Comparison of ENCODE assay signal across 13 cellular contexts in genomic region chr7:69677905-69678793, GRCh38.
DNase-seq lines count a peak whose midpoint lies in the region; TF ChIP-seq lines count a peak whose summit lies in the region.
"Had no signal": no experiment of that assay in that cellular context is flagged by ENCODE, and none has a peak within 500 bp of the region (broad histone marks: within the 10 kb centered on the region; RNA-seq: fewer than 3 reads in every experiment).

No MANE protein-coding gene starts in this region.

- POLR2A ChIA-PET in HEK293 (lab: Yijun Ruan, JAX) = no interaction called here

- WGBS in hepatocyte (ENCODE audit: low lambda C conversion rate, missing lambda C conversion rate) = 74% methylated on average over 11 of the region's 11 CpGs

- peaks cover 7% of the 10 kb centered on the region for H4K20me1 ChIP-seq in hepatocyte (ENCODE audit: insufficient read depth, poor library complexity, severe bottlenecking)

- peaks cover 30% of the 10 kb centered on the region for H3K4me1 ChIP-seq in HEK293 (ENCODE audit: control insufficient read depth, insufficient read depth, low read length)
- H3K4me1 ChIP-seq in hepatocyte (ENCODE audit: insufficient read depth) = peaks cover 12% of the 10 kb centered on the region
- H3K4me1 ChIP-seq in subcutaneous abdominal adipose tissue (ENCODE audit: control insufficient read depth in 5 of 5, insufficient read depth in 5 of 5, low read length in 5 of 5) = peaks cover 3 to 41% (median 22%) of the 10 kb centered on the region in 5 donors
- H3K4me1 ChIP-seq: foreskin keratinocyte had no signal

- peaks cover 60% of the 10 kb centered on the region for H3K79me2 ChIP-seq in hepatocyte

- H3K27ac ChIP-seq in HEK293 (ENCODE audit: extremely low read depth, low read depth, low read length) (peak overlapping the region; percentile 74), SK-N-MC (peak overlapping the region; percentile 80), hepatocyte (peak overlapping the region; percentile 7), subcutaneous abdominal adipose tissue (ENCODE audit: low read depth, low read length) (peak overlapping the region; percentile 54)
- H3K27ac ChIP-seq: foreskin keratinocyte, RWPE1 had no signal

- TF ChIP-seq CTCF in HEK293 (tag by site-specific recombination; IDR thresholded peaks at IDR 0.05) (no peak), hepatocyte (IDR thresholded peaks at IDR 0.05; ENCODE audit: poor library complexity) (no peak)

- H3K9ac ChIP-seq in SK-N-MC (ENCODE audit: insufficient read length) (peak overlapping the region; percentile 11), subcutaneous abdominal adipose tissue (ENCODE audit: low read length in 5 of 5) (peak overlapping the region in 2 of 5 donors; percentile 31 to 62)

- H3K4me3 ChIP-seq in HEK293 (ENCODE audit: low read depth, low read length) = no peak overlapping the region
- peak overlapping the region; percentile 62 for H3K4me3 ChIP-seq in SK-N-MC
- H3K4me3 ChIP-seq in hepatocyte = no peak overlapping the region
- no peak overlapping the region for H3K4me3 ChIP-seq in subcutaneous abdominal adipose tissue (ENCODE audit: low read depth in 1 of 5, low read length in 5 of 5)

- H3K36me3 ChIP-seq in HEK293 (ENCODE audit: control insufficient read depth in 2 of 2, insufficient read depth in 1 of 2, low read length in 2 of 2) (no peaks in the 10 kb centered on the region), SK-N-MC (ENCODE audit: insufficient read depth, low read length) (no peaks in the 10 kb centered on the region), hepatocyte (replicated peaks; ENCODE audit: insufficient read depth, low read depth) (no peaks in the 10 kb centered on the region), subcutaneous abdominal adipose tissue (ENCODE audit: control insufficient read depth in 5 of 5, insufficient read depth in 5 of 5, low read length in 5 of 5) (no peaks in the 10 kb centered on the region)

- H3K9me3 ChIP-seq in HEK293 (ENCODE audit: control insufficient read depth, insufficient read depth, low read depth, low read length) = no peaks in the 10 kb centered on the region
- no peaks in the 10 kb centered on the region for H3K9me3 ChIP-seq in SK-N-MC (ENCODE audit: low read depth, low read length)
- no peaks in the 10 kb centered on the region for H3K9me3 ChIP-seq in hepatocyte (ENCODE audit: low read depth)
- no peaks in the 10 kb centered on the region for H3K9me3 ChIP-seq in subcutaneous abdominal adipose tissue (ENCODE audit: control insufficient read depth in 5 of 5, low read length in 5 of 5)

- no peak overlapping the region for H2AFZ ChIP-seq in hepatocyte

- peak overlapping the region; percentile 50 for H3K4me2 ChIP-seq in hepatocyte

- CTCF ChIA-PET in HEK293 (lab: Yijun Ruan, JAX) = interaction anchor here (0.8 to 1.7 kb wide), 4 partner anchors 11 to 231 kb away, joined by 3 to 5 read pairs (median 4); no protein-coding TSS in a partner anchor

- no peak for DNase-seq in SK-N-MC (ENCODE audit: low read depth, low spot score)
- no peak for DNase-seq in hepatocyte (ENCODE audit: low spot score)
- no peak for DNase-seq in NCI-H1105 treated with DMSO at 0.1 percent for 48 hours (lab: John Stamatoyannopoulos, UW)
- DNase-seq in SKM-1 (lab: John Stamatoyannopoulos, UW; ENCODE audit: unreplicated experiment) = no peak
- DNase-seq in iPS-NIHi7 (ENCODE audit: extremely low spot score) = no peak
- DNase-seq: activated CD4-positive, alpha-beta T cell treated with anti-CD3 and anti-CD28 coated beads, Interleukin-2, amount 50 U/mL, for 4 hours; amygdala; foreskin keratinocyte; NCI-H524 treated with DMSO at 0.1 percent for 48 hours; stimulated activated naive CD4-positive, alpha-beta T cell treated with Interleukin-2 at 50 U/mL for 16 hours had no signal

- H3K27me3 ChIP-seq in hepatocyte (no peaks in the 10 kb centered on the region), subcutaneous abdominal adipose tissue (ENCODE audit: control insufficient read depth in 5 of 5, insufficient read depth in 4 of 5, low read length in 5 of 5) (no peaks in the 10 kb centered on the region)
- H3K27me3 ChIP-seq: foreskin keratinocyte had no signal

- no peaks in the 10 kb centered on the region for H3K9me2 ChIP-seq in hepatocyte (replicated peaks; ENCODE audit: insufficient read depth)

TF ChIP-seq in HEK293, 187 proteins besides CTCF, POLR2A, EP300 and RAD21 (continues in another document):
- TF ChIP-seq ZBTB20 (tag by site-specific recombination; IDR thresholded peaks at IDR 0.05) (no peak), ZSCAN30 (tag by site-specific recombination; IDR thresholded peaks at IDR 0.05) (peak; percentile 80), SP7 (tag by site-specific recombination; IDR thresholded peaks at IDR 0.05) (peak; percentile 61), MZF1 (tag by site-specific recombination; IDR thresholded peaks at IDR 0.05; ENCODE audit: borderline replicate concordance) (0 out of 2 replicates have a peak, but pooled peaks have one; percentile 68), ZNF354C (tag by site-specific recombination; IDR thresholded peaks at IDR 0.05; ENCODE audit: borderline replicate concordance, low read depth) (no peak), ZIC2 (tag by site-specific recombination; IDR thresholded peaks at IDR 0.05) (no peak), OVOL3 (tag by site-specific recombination; IDR thresholded peaks at IDR 0.05) (peak; percentile 69; the same call in 1 of the 2 replicates), PRDM4 (tag by site-specific recombination; IDR thresholded peaks at IDR 0.05) (peak; percentile 77), ZBTB17 (tag by site-specific recombination; IDR thresholded peaks at IDR 0.05) (no peak; the same call in 1 of the 2 replicates), AEBP2 (tag by site-specific recombination; IDR thresholded peaks at IDR 0.05; ENCODE audit: borderline replicate concordance) (no peak), ZNF2 (tag by site-specific recombination; IDR thresholded peaks at IDR 0.05) (0 out of 2 replicates have a peak, but pooled peaks have one; percentile 53), ZNF596 (tag by site-specific recombination; IDR thresholded peaks at IDR 0.05) (0 out of 2 replicates have a peak, but pooled peaks have one; percentile 20), ZXDB (tag by site-specific recombination; IDR thresholded peaks at IDR 0.05) (peak; percentile 89), MEIS1 (CRISPR knock-in tag; IDR thresholded peaks at IDR 0.05; ENCODE audit: borderline replicate concordance) (no peak), ZNF16 (tag by site-specific recombination; IDR thresholded peaks at IDR 0.05; ENCODE audit: low read depth) (no peak), ZNF843 (tag by site-specific recombination; IDR thresholded peaks at IDR 0.05) (peak; percentile 85)
- TF ChIP-seq, protein P1, sequence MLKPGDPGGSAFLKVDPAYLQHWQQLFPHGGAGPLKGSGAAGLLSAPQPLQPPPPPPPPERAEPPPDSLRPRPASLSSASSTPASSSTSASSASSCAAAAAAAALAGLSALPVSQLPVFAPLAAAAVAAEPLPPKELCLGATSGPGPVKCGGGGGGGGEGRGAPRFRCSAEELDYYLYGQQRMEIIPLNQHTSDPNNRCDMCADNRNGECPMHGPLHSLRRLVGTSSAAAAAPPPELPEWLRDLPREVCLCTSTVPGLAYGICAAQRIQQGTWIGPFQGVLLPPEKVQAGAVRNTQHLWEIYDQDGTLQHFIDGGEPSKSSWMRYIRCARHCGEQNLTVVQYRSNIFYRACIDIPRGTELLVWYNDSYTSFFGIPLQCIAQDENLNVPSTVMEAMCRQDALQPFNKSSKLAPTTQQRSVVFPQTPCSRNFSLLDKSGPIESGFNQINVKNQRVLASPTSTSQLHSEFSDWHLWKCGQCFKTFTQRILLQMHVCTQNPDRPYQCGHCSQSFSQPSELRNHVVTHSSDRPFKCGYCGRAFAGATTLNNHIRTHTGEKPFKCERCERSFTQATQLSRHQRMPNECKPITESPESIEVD (tag by site-specific recombination; IDR thresholded peaks at IDR 0.05) = peak; percentile 99

Comparison
In these comparisons a context has a peak if more than half of its experiments do, and no peak if none do; other contexts are left out.
1. H3K27ac ChIP-seq: peak in every context shown above with its lines; median percentile 80 in SK-N-MC; 74 in HEK293; 54 in subcutaneous abdominal adipose tissue; 7 in hepatocyte.